8 cellular contexts compared by ENCODE assay signal in the genomic region with DNA sequence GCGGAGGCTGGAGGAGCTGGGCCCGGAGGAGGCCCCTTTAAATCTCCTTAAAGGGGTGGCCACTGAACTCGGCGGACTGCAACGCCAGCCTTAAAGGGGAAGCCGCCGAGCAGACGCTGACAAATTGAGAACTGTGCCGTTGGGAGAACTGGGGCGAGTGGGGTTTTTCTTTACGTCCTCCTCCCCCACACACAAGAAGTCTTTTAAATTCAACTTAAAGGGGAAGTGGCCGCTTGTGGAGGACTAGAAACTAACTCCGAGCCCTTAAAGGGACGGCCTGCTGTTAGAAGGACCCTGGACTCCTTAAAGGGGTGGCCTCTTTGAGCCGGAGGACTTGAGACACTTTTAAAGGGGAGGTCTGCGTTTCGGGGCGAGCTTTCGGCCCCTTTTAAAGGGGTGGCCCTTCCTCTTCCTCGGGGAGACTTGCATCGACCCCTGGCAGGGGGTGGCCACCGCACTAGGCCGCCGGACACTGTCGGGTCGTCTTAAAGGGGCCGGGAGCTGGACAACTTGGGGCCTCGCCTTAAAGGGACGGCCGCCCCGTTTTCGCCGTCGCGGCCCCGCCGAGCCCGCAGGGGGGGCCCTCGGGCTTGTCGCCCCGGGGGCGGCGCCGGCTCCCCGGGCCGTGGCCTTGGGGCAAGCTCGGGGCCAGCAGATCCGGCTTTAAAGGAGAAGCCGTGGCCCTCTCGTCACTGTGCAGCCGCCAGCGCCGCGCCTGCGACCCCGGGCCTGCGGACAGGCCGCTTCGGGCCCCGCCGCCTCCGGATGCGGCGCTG. TPM values are rescaled to one million over a fixed set of nuclear protein-coding genes. Genes with fewer than 3 reads are reported as not detected.
DNase-seq lines count a peak whose midpoint lies in the region; FAIRE-seq and TF ChIP-seq lines count a peak whose summit lies in the region.

No MANE protein-coding gene starts in this region.

- peak overlapping the region; percentile 98 for H3K4me3 Mint-ChIP-seq in chondrocyte (ENCODE audit: unreplicated experiment)

- no peak for FAIRE-seq in kidney (lab: Jason Lieb, UNC)

- peaks cover 20% of the 10 kb centered on the region for H3K36me3 Mint-ChIP-seq in chondrocyte (ENCODE audit: low read depth)

- peak; percentile 96 for DNase-seq in stimulated activated CD4-positive, alpha-beta T cell treated with anti-CD3 and anti-CD28 coated beads, Interleukin-4, amount 100 ng/mL, for 24 hours
- DNase-seq in stimulated activated CD4-positive, alpha-beta T cell treated with anti-CD3 and anti-CD28 coated beads, Interleukin-15, amount 100 ng/mL, for 24 hours: no peak
- DNase-seq in HEK293T (ENCODE audit: extremely low spot score) (peak; percentile 94), M059J (ENCODE audit: low read depth) (peak; percentile 91), SJSA1 (ENCODE audit: low read depth in 1 of 2, low spot score in 2 of 2) (peak in 1 of 2 experiments; percentile 100), chondrocyte (ENCODE audit: low spot score) (no peak), kidney (peak; percentile 96), smooth muscle cell of the brain vasculature (ENCODE audit: low read depth, low spot score) (peak; percentile 96)

- TF ChIP-seq CTCF in chondrocyte (IDR thresholded peaks at IDR 0.05) (peak; percentile 68), kidney (IDR thresholded peaks at IDR 0.05; ENCODE audit: borderline replicate concordance, extremely low read depth, insufficient read depth) (peak; percentile 15)

- H3K9me3 Mint-ChIP-seq in chondrocyte (ENCODE audit: low read depth): no peaks in the 10 kb centered on the region

- CTCF ChIA-PET in HEK293T (lab: Yijun Ruan, JAX): interaction anchor here (0.7 to 2.2 kb wide), 8 partner anchors 9 to 43 kb away, joined by 3 to 9 read pairs (median 4); no protein-coding TSS in a partner anchor

- intact Hi-C loops in kidney (cut with DNase I): no loop called here

- H3K27me3 ChIP-seq in SJSA1 (replicated peaks): no peaks in the 10 kb centered on the region

- peak overlapping the region; percentile 100 for H3K27ac Mint-ChIP-seq in chondrocyte (ENCODE audit: unreplicated experiment)

- POLR2A ChIA-PET in HEK293T (lab: Yijun Ruan, JAX): interaction anchor here (0.6 to 4.5 kb wide), 32 partner anchors 9 to 323 kb away, joined by 3 to 57 read pairs (median 5); a partner anchor contains a TSS

- H3K9me3 ChIP-seq in SJSA1 (replicated peaks) (no peaks in the 10 kb centered on the region), kidney (ENCODE audit: control insufficient read depth in 1 of 2, low read length in 2 of 2) (no peaks in the 10 kb centered on the region)

- H3K27me3 Mint-ChIP-seq in chondrocyte (ENCODE audit: low read depth): no peaks in the 10 kb centered on the region

- H3K9ac ChIP-seq in kidney (ENCODE audit: low read length in 2 of 2): peak overlapping the region; percentile 85 to 96

- H3K4me3 ChIP-seq in SJSA1: peak overlapping the region; percentile 56
- peak overlapping the region; percentile 94 to 96 for H3K4me3 ChIP-seq in kidney (ENCODE audit: low read length in 2 of 2)

- H3K4me1 ChIP-seq in SJSA1 (replicated peaks): peaks cover 20% of the 10 kb centered on the region
- H3K4me1 ChIP-seq in kidney (ENCODE audit: control insufficient read depth in 1 of 2, insufficient read depth in 1 of 2, low read depth in 1 of 2, low read length in 2 of 2): peaks cover 21 to 34% of the 10 kb centered on the region in 2 donors

- H3K27ac ChIP-seq in SJSA1: peak overlapping the region; percentile 94
- H3K27ac ChIP-seq in kidney (ENCODE audit: low read depth in 2 of 2, low read length in 2 of 2): peak overlapping the region; percentile 100

- H3K4me1 Mint-ChIP-seq in chondrocyte (ENCODE audit: low read depth): peaks cover 41% of the 10 kb centered on the region

- H3K36me3 ChIP-seq in SJSA1: peaks cover 68% of the 10 kb centered on the region
- H3K36me3 ChIP-seq in kidney (ENCODE audit: control insufficient read depth in 1 of 2, insufficient read depth in 2 of 2, low read length in 2 of 2): peaks cover 25 to 55% of the 10 kb centered on the region in 2 donors

TF ChIP-seq in HEK293T, 16 proteins besides CTCF, POLR2A, EP300 and RAD21:
- TF ChIP-seq NFRKB (IDR thresholded peaks at IDR 0.05): no peak
- TF ChIP-seq HDGF (IDR thresholded peaks at IDR 0.05; ENCODE audit: borderline replicate concordance): no peak
- TF ChIP-seq CTBP1 (IDR thresholded peaks at IDR 0.05; ENCODE audit: borderline replicate concordance): no peak
- no peak for TF ChIP-seq L3MBTL2 (conservative IDR thresholded peaks at IDR 0.05)
- TF ChIP-seq ELF4 (IDR thresholded peaks at IDR 0.05): no peak
- no peak for TF ChIP-seq SUZ12 (IDR thresholded peaks at IDR 0.05)
- no peak for TF ChIP-seq LEF1 (IDR thresholded peaks at IDR 0.05; ENCODE audit: borderline replicate concordance)
- no peak for TF ChIP-seq FOXM1 (IDR thresholded peaks at IDR 0.05; ENCODE audit: borderline replicate concordance)
- no peak for TF ChIP-seq TARDBP (IDR thresholded peaks at IDR 0.05)
- TF ChIP-seq ZNF384 (IDR thresholded peaks at IDR 0.05): no peak
- TF ChIP-seq, protein P1, sequence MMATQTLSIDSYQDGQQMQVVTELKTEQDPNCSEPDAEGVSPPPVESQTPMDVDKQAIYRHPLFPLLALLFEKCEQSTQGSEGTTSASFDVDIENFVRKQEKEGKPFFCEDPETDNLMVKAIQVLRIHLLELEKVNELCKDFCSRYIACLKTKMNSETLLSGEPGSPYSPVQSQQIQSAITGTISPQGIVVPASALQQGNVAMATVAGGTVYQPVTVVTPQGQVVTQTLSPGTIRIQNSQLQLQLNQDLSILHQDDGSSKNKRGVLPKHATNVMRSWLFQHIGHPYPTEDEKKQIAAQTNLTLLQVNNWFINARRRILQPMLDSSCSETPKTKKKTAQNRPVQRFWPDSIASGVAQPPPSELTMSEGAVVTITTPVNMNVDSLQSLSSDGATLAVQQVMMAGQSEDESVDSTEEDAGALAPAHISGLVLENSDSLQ (IDR thresholded peaks at IDR 0.05): no peak
- no peak for TF ChIP-seq ARNT (IDR thresholded peaks at IDR 0.05)
- TF ChIP-seq FOXK2 (IDR thresholded peaks at IDR 0.05): no peak
- no peak for TF ChIP-seq FOXA1 (IDR thresholded peaks at IDR 0.05)
- no peak for TF ChIP-seq SP1 (IDR thresholded peaks at IDR 0.05)
- no peak for TF ChIP-seq BHLHE40 (IDR thresholded peaks at IDR 0.05; ENCODE audit: borderline replicate concordance)

RNA-seq across cellular contexts. Expression of a gene that starts 0.7 kb away (rescaled TPM):
- 7.5 and 14.2 TPM in 2 replicates for total RNA-seq in M059J (2014; rRNA removed; shearing (Covaris generic))
- total RNA-seq in SJSA1 (2014; rRNA removed; shearing (Covaris generic)): 7.6 and 13.6 TPM in 2 replicates
- total RNA-seq in chondrocyte (49.9 to 54.5 TPM (median 52.8 TPM) in 3 replicates), kidney (66.2 TPM)
- 26.3 TPM for polyA plus RNA-seq in kidney (ENCODE audit: insufficient read depth, low read depth, low replicate concordance)

RNA-seq across cellular contexts. Expression of a gene that starts 8.2 kb away (rescaled TPM):
- 6.1 and 14.1 TPM in 2 replicates for total RNA-seq in M059J (2014; rRNA removed; shearing (Covaris generic))
- total RNA-seq in SJSA1 (2014; rRNA removed; shearing (Covaris generic)): 6.1 and 8.2 TPM in 2 replicates
- total RNA-seq in chondrocyte: 33.5 to 46.9 TPM (median 42.0 TPM) in 3 replicates
- 51.6 TPM for total RNA-seq in kidney
- 44.2 TPM for polyA plus RNA-seq in kidney (ENCODE audit: insufficient read depth, low read depth, low replicate concordance)

RNA-seq across cellular contexts. Expression of a gene that starts 40.1 kb away (rescaled TPM):
- total RNA-seq in M059J (2014; rRNA removed; shearing (Covaris generic)): 6.9 and 11.7 TPM in 2 replicates
- total RNA-seq in SJSA1 (2014; rRNA removed; shearing (Covaris generic)): 9.4 and 14.3 TPM in 2 replicates
- 49.2 to 63.9 TPM (median 52.5 TPM) in 3 replicates for total RNA-seq in chondrocyte
- total RNA-seq in kidney: 71.9 TPM
- 1.6 TPM for polyA plus RNA-seq in kidney (ENCODE audit: insufficient read depth, low read depth, low replicate concordance)

RNA-seq across cellular contexts. Expression of a gene that starts 48.7 kb away (rescaled TPM):
- total RNA-seq in M059J (2014; rRNA removed; shearing (Covaris generic)): 9.9 and 12.7 TPM in 2 replicates
- total RNA-seq in SJSA1 (2014; rRNA removed; shearing (Covaris generic)): 8.1 and 9.8 TPM in 2 replicates
- total RNA-seq in chondrocyte (5.9 to 8.5 TPM (median 7.1 TPM) in 3 replicates), kidney (9.0 TPM)
- polyA plus RNA-seq in kidney (ENCODE audit: insufficient read depth, low read depth, low replicate concordance): 3.9 TPM

Comparison
In these comparisons a context has a peak if more than half of its experiments do, and no peak if none do; other contexts are left out.
1. DNase-seq: peak in stimulated activated CD4-positive, alpha-beta T cell treated with anti-CD3 and anti-CD28 coated beads, Interleukin-4, amount 100 ng/mL, for 24 hours (single experiment), HEK293T (single experiment), M059J (single experiment), kidney (single experiment) and smooth muscle cell of the brain vasculature (single experiment); none in stimulated activated CD4-positive, alpha-beta T cell treated with anti-CD3 and anti-CD28 coated beads, Interleukin-15, amount 100 ng/mL, for 24 hours (single experiment) and chondrocyte (single experiment).